Comparison of ENCODE assay signal across 8 cellular contexts in the genomic region with DNA sequence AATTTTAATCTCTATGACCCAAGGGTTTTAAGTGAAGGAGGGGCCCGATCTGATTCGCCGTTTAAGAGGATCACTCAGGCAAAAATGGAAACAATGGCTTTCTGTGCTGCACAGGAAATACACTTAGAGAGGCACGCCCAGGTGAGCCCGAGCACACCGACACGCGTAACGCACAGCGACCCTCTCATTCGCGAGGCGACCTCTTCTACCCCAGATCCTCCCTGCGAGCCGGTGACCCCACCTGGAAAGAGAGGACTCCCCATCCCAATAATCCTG. TPM values are rescaled to one million over a fixed set of nuclear protein-coding genes. Genes with fewer than 3 reads are reported as not detected.
DNase-seq lines count a peak whose midpoint lies in the region; ATAC-seq and TF ChIP-seq lines count a peak whose summit lies in the region.

No MANE protein-coding gene starts in this region.

- peaks cover 0 to 26% (median 10%) of the 10 kb centered on the region in 12 donors for H3K4me1 ChIP-seq in heart left ventricle
- H3K4me1 ChIP-seq in mesodermal cell (ENCODE audit: control insufficient read depth, insufficient read depth, low read length, poor library complexity, severe bottlenecking): peaks cover 11% of the 10 kb centered on the region

- ATAC-seq in heart left ventricle: peak in 3 of 4 donors; percentile 8 to 38 (median 33)
- no peak for ATAC-seq in Right ventricle myocardium inferior
- ATAC-seq in HG03460 (IDR thresholded peaks at IDR 0.05; ENCODE audit: unreplicated experiment): peak; percentile 15
- ATAC-seq in activated naive CD8-positive, alpha-beta T cell treated with anti-CD3 and anti-CD28 coated beads, Interleukin-2, amount 50 U/mL, for 24 hours: peak; percentile 42
- ATAC-seq in HG02798 (IDR thresholded peaks at IDR 0.05; ENCODE audit: poor library complexity, unreplicated experiment): no peak

- H3K4me3 ChIP-seq in heart left ventricle (peak overlapping the region in 9 of 12 donors; percentile 15 to 54 (median 41)), mesodermal cell (ENCODE audit: extremely low read depth, insufficient read depth, low read length, poor library complexity, severe bottlenecking) (peak overlapping the region; percentile 35)

- H3K36me3 ChIP-seq in heart left ventricle (no peaks in the 10 kb centered on the region), mesodermal cell (ENCODE audit: control insufficient read depth, insufficient read depth, low read length) (no peaks in the 10 kb centered on the region)

- WGBS in heart left ventricle, 4 donors: 1 to 2% (median 2%) methylated on average over 15 of the region's 15 CpGs
- WGBS in mesodermal cell (ENCODE audit: insufficient coverage in 2 of 2), 2 experiments: 5 to 6% methylated on average over 14 to 15 of the region's 15 CpGs

- no peaks in the 10 kb centered on the region for H3K36me3 Mint-ChIP-seq in activated naive CD8-positive, alpha-beta T cell treated with anti-CD3 and anti-CD28 coated beads, Interleukin-2, amount 50 U/mL, for 24 hours (ENCODE audit: low read depth)

- H3K27me3 Mint-ChIP-seq in activated naive CD8-positive, alpha-beta T cell treated with anti-CD3 and anti-CD28 coated beads, Interleukin-2, amount 50 U/mL, for 24 hours: no peaks in the 10 kb centered on the region

- DNase-seq in heart left ventricle (no peak), Right ventricle myocardium inferior (ENCODE audit: missing footprints) (no peak), GF-D8 (lab: John Stamatoyannopoulos, UW) (no peak), ACHN (no peak)
- DNase-seq in activated naive CD8-positive, alpha-beta T cell treated with anti-CD3 and anti-CD28 coated beads, Interleukin-2, amount 50 U/mL, for 24 hours: no peak

- H3K27ac Mint-ChIP-seq in activated naive CD8-positive, alpha-beta T cell treated with anti-CD3 and anti-CD28 coated beads, Interleukin-2, amount 50 U/mL, for 24 hours: peak overlapping the region; percentile 85

- peaks cover 51% of the 10 kb centered on the region for H3K4me1 Mint-ChIP-seq in activated naive CD8-positive, alpha-beta T cell treated with anti-CD3 and anti-CD28 coated beads, Interleukin-2, amount 50 U/mL, for 24 hours

- intact Hi-C loops in heart left ventricle (cut with DNase I): loop anchor here in 2 of 10 donors (5.0 to 10.0 kb wide), 2 partner anchors 132 to 135 kb away; no protein-coding TSS in a partner anchor
- intact Hi-C loops in Right ventricle myocardium inferior (cut with DNase I): no loop called here

- H3K9me3 Mint-ChIP-seq in activated naive CD8-positive, alpha-beta T cell treated with anti-CD3 and anti-CD28 coated beads, Interleukin-2, amount 50 U/mL, for 24 hours: no peaks in the 10 kb centered on the region

- TF ChIP-seq POLR2A in heart left ventricle (IDR thresholded peaks at IDR 0.05): no peak

- H3K27ac ChIP-seq in heart left ventricle: peak overlapping the region in 4 of 12 donors; percentile 39 to 72 (median 48)
- H3K27ac ChIP-seq in mesodermal cell (ENCODE audit: low read depth, low read length, severe bottlenecking): no peak overlapping the region

- H3K9me3 ChIP-seq in heart left ventricle (no peaks in the 10 kb centered on the region), mesodermal cell (ENCODE audit: control insufficient read depth, low read length) (no peaks in the 10 kb centered on the region)

- no peak for TF ChIP-seq CTCF in heart left ventricle (IDR thresholded peaks at IDR 0.05)

- H3K27me3 ChIP-seq in heart left ventricle: peaks cover 9 to 32% (median 12%) of the 10 kb centered on the region in 9 donors

- peak overlapping the region; percentile 96 for H3K4me3 Mint-ChIP-seq in activated naive CD8-positive, alpha-beta T cell treated with anti-CD3 and anti-CD28 coated beads, Interleukin-2, amount 50 U/mL, for 24 hours

- in situ Hi-C loops in ACHN (cut with HindIII; ENCODE audit: low pct_ligation_motif_present, low pct_unique_long_range_greater_than_20kb, low sequenced_read_pairs): no loop called here

RNA-seq across cellular contexts. Expression of gene SH2D3A, which starts 0.2 kb away (rescaled TPM):
- under 1 TPM in 3 of 9 donors, not detected in 6; 0.12 to 0.56 (median 0.52) TPM for total RNA-seq in heart left ventricle
- polyA plus RNA-seq in heart left ventricle: under 1 TPM; 0.08 to 0.25 TPM
- total RNA-seq in Right ventricle myocardium inferior: not detected
- 0.88 TPM for polyA plus RNA-seq in mesodermal cell (2013, experiment 1 of 2)
- polyA plus RNA-seq in mesodermal cell (2013, experiment 2 of 2): 1.3 TPM

RNA-seq across cellular contexts. Expression of gene VAV1, which starts 5.5 kb away (rescaled TPM):
- total RNA-seq in heart left ventricle (10 to 100 TPM in 1 of 9 donors, 1 to 10 TPM in 5, under 1 TPM in 3; 0.69 to 25.6 (median 1.7) TPM), Right ventricle myocardium inferior (3.1 TPM)
- polyA plus RNA-seq in heart left ventricle: 1 to 10 TPM in 1 of 2 donors, under 1 TPM in 1; 0.91 to 1.2 TPM
- 0.77 TPM for polyA plus RNA-seq in mesodermal cell (2013, experiment 1 of 2)
- polyA plus RNA-seq in mesodermal cell (2013, experiment 2 of 2): 0.61 TPM

RNA-seq across cellular contexts. Expression of gene TRIP10, which starts 27.5 kb away (rescaled TPM):
- total RNA-seq in heart left ventricle: 100 to 1,000 TPM in 3 of 9 donors, 10 to 100 TPM in 6; 62.5 to 135 (median 72.8) TPM
- polyA plus RNA-seq in heart left ventricle: 100 to 1,000 TPM; 110 to 172 TPM
- total RNA-seq in Right ventricle myocardium inferior: 147 TPM
- 88.5 TPM for polyA plus RNA-seq in mesodermal cell (2013, experiment 1 of 2)
- 77.2 TPM for polyA plus RNA-seq in mesodermal cell (2013, experiment 2 of 2)

RNA-seq across cellular contexts. Expression of gene GPR108, which starts 29.6 kb away (rescaled TPM):
- 10 to 100 TPM; 19.2 to 47.9 (median 27.7) TPM for total RNA-seq in heart left ventricle
- 10 to 100 TPM; 35.5 to 39.1 TPM for polyA plus RNA-seq in heart left ventricle
- 23.9 TPM for total RNA-seq in Right ventricle myocardium inferior
- polyA plus RNA-seq in mesodermal cell (2013, experiment 1 of 2): 46.0 TPM
- 44.8 TPM for polyA plus RNA-seq in mesodermal cell (2013, experiment 2 of 2)

RNA-seq across cellular contexts. Expression of gene C3, which starts 46.6 kb away (rescaled TPM):
- total RNA-seq in heart left ventricle: 1,000 to 10,000 TPM in 1 of 9 donors, 100 to 1,000 TPM in 3, 10 to 100 TPM in 5; 31.7 to 1,888 (median 81.0) TPM
- 100 to 1,000 TPM in 1 of 2 donors, 10 to 100 TPM in 1; 64.9 to 136 TPM for polyA plus RNA-seq in heart left ventricle
- 482 TPM for total RNA-seq in Right ventricle myocardium inferior
- polyA plus RNA-seq in mesodermal cell (2013, experiment 1 of 2): 2.9 TPM
- polyA plus RNA-seq in mesodermal cell (2013, experiment 2 of 2): 2.0 TPM

Comparison
In these comparisons a context has a peak if more than half of its experiments do, and no peak if none do; other contexts are left out.
1. ATAC-seq: peak in heart left ventricle (3 of 4), HG03460 (single experiment) and activated naive CD8-positive, alpha-beta T cell treated with anti-CD3 and anti-CD28 coated beads, Interleukin-2, amount 50 U/mL, for 24 hours (single experiment); none in Right ventricle myocardium inferior (single experiment) and HG02798 (single experiment).